ENCODE assay signal across 1 cellular context in the genomic region with DNA sequence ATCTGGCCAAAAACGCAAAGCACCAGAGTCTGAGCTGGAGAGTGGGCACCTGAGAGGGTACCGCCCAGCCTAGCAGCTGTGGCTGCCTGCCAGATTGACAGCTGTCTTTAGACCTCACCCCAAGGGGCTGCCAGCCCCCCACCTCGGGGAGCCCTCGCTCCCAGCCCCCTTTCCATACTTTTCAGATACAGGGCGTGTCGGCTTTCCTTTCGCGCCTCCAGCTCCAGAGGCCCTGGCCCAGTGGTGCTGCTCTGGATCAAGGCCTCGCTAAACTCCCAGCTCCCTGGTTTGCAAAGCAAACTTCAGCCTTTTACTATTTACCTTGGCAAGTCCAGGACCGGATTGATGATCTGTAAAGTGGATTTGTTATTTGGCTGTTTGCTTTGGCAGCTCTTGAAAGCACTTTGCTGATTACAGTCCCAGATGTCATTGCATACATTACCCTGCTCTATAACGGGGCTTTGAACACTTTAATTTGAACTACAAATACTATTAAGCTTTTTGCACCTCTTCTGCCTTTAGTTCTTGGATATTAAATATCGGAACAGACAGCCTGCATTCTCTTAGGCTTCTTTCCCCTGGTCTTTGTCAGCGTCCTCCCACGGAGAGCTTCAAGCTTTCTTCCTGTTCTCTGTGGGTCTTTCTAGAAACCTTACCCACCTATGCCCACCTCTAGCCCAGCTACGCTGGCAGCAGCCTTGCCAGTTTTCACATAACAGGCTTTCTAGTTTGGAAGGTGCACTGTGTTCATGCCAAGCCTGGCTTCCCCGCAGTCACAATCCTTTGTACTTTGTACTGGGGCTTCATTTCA.
A peak's percentile ranks its signal among the peaks of the same experiment; 100 is the strongest.
TF ChIP-seq lines count a peak whose summit lies in the region.

No MANE protein-coding gene starts in this region.

TF ChIP-seq in HepG2, 621 proteins besides CTCF, POLR2A, EP300 and RAD21 (continued from another document and continues in another):
- TF ChIP-seq, protein P1, sequence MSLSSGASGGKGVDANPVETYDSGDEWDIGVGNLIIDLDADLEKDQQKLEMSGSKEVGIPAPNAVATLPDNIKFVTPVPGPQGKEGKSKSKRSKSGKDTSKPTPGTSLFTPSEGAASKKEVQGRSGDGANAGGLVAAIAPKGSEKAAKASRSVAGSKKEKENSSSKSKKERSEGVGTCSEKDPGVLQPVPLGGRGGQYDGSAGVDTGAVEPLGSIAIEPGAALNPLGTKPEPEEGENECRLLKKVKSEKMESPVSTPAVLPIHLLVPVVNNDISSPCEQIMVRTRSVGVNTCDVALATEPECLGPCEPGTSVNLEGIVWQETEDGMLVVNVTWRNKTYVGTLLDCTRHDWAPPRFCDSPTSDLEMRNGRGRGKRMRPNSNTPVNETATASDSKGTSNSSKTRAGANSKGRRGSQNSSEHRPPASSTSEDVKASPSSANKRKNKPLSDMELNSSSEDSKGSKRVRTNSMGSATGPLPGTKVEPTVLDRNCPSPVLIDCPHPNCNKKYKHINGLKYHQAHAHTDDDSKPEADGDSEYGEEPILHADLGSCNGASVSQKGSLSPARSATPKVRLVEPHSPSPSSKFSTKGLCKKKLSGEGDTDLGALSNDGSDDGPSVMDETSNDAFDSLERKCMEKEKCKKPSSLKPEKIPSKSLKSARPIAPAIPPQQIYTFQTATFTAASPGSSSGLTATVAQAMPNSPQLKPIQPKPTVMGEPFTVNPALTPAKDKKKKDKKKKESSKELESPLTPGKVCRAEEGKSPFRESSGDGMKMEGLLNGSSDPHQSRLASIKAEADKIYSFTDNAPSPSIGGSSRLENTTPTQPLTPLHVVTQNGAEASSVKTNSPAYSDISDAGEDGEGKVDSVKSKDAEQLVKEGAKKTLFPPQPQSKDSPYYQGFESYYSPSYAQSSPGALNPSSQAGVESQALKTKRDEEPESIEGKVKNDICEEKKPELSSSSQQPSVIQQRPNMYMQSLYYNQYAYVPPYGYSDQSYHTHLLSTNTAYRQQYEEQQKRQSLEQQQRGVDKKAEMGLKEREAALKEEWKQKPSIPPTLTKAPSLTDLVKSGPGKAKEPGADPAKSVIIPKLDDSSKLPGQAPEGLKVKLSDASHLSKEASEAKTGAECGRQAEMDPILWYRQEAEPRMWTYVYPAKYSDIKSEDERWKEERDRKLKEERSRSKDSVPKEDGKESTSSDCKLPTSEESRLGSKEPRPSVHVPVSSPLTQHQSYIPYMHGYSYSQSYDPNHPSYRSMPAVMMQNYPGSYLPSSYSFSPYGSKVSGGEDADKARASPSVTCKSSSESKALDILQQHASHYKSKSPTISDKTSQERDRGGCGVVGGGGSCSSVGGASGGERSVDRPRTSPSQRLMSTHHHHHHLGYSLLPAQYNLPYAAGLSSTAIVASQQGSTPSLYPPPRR (CRISPR knock-in tag; IDR thresholded peaks at IDR 0.05; ENCODE audit: borderline replicate concordance) = peak; percentile 100
- TF ChIP-seq YEATS4 (CRISPR knock-in tag; IDR thresholded peaks at IDR 0.05; ENCODE audit: borderline replicate concordance) (peak; percentile 26; the same call in 1 of the 2 replicates), HNF4A (CRISPR knock-in tag; IDR thresholded peaks at IDR 0.05) (peak; percentile 94), TOPORS (CRISPR knock-in tag; IDR thresholded peaks at IDR 0.05) (peak; percentile 69; the same call in 1 of the 2 replicates), EHMT2 (IDR thresholded peaks at IDR 0.05; ENCODE audit: borderline replicate concordance, low read depth, low read length) (peak; percentile 57; the same call in 1 of the 2 replicates), NONO (IDR thresholded peaks at IDR 0.05) (no peak), NONO (CRISPR knock-in tag; conservative IDR thresholded peaks at IDR 0.05) (peak; percentile 89), JDP2 (CRISPR knock-in tag; IDR thresholded peaks at IDR 0.05; ENCODE audit: borderline replicate concordance) (no peak; the same call in 1 of the 2 replicates), CENPBD1 (CRISPR knock-in tag; IDR thresholded peaks at IDR 0.05; ENCODE audit: borderline replicate concordance, low read depth) (0 out of 2 replicates have a peak, but pooled peaks have one; percentile 43), ELF1 (CRISPR knock-in tag; IDR thresholded peaks at IDR 0.05) (peak; percentile 54; the same call in 1 of the 2 replicates), ZNF749 (CRISPR knock-in tag; IDR thresholded peaks at IDR 0.05; ENCODE audit: borderline replicate concordance) (peak; percentile 72; the same call in 1 of the 2 replicates), ZNF770 (CRISPR knock-in tag; IDR thresholded peaks at IDR 0.05) (peak; percentile 83; the same call in 1 of the 2 replicates), ZNF275 (CRISPR knock-in tag; IDR thresholded peaks at IDR 0.05; ENCODE audit: borderline replicate concordance) (no peak), SATB2 (CRISPR knock-in tag; IDR thresholded peaks at IDR 0.05) (no peak), SRSF1 (optimal IDR thresholded peaks at IDR 0.05; ENCODE audit: low read depth, low read length) (no peak), ZBTB4 (CRISPR knock-in tag; IDR thresholded peaks at IDR 0.05; ENCODE audit: borderline replicate concordance) (peak; percentile 24; the same call in 1 of the 2 replicates), HNRNPLL (IDR thresholded peaks at IDR 0.05; ENCODE audit: low read depth, low read length, poor library complexity, severe bottlenecking) (no peak), ZMYM4 (CRISPR knock-in tag; IDR thresholded peaks at IDR 0.05) (peak; percentile 74), NR2F1 (CRISPR knock-in tag; IDR thresholded peaks at IDR 0.05) (peak in 1 of 2 experiments; percentile 72; a peak in 1 of 4 replicates), SSRP1 (CRISPR knock-in tag; IDR thresholded peaks at IDR 0.05) (0 out of 2 replicates have a peak, but pooled peaks have one; percentile 57), ZNF496 (CRISPR knock-in tag; IDR thresholded peaks at IDR 0.05; ENCODE audit: insufficient replicate concordance) (no peak), ZNF12 (CRISPR knock-in tag; IDR thresholded peaks at IDR 0.05) (peak; percentile 82; the same call in 1 of the 2 replicates), IRF2 (CRISPR knock-in tag; IDR thresholded peaks at IDR 0.05) (peak; percentile 82; the same call in 1 of the 2 replicates)
- TF ChIP-seq, protein P2, sequence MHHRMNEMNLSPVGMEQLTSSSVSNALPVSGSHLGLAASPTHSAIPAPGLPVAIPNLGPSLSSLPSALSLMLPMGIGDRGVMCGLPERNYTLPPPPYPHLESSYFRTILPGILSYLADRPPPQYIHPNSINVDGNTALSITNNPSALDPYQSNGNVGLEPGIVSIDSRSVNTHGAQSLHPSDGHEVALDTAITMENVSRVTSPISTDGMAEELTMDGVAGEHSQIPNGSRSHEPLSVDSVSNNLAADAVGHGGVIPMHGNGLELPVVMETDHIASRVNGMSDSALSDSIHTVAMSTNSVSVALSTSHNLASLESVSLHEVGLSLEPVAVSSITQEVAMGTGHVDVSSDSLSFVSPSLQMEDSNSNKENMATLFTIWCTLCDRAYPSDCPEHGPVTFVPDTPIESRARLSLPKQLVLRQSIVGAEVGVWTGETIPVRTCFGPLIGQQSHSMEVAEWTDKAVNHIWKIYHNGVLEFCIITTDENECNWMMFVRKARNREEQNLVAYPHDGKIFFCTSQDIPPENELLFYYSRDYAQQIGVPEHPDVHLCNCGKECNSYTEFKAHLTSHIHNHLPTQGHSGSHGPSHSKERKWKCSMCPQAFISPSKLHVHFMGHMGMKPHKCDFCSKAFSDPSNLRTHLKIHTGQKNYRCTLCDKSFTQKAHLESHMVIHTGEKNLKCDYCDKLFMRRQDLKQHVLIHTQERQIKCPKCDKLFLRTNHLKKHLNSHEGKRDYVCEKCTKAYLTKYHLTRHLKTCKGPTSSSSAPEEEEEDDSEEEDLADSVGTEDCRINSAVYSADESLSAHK (CRISPR knock-in tag; IDR thresholded peaks at IDR 0.05; ENCODE audit: borderline replicate concordance) = no peak
- TF ChIP-seq, protein P3, sequence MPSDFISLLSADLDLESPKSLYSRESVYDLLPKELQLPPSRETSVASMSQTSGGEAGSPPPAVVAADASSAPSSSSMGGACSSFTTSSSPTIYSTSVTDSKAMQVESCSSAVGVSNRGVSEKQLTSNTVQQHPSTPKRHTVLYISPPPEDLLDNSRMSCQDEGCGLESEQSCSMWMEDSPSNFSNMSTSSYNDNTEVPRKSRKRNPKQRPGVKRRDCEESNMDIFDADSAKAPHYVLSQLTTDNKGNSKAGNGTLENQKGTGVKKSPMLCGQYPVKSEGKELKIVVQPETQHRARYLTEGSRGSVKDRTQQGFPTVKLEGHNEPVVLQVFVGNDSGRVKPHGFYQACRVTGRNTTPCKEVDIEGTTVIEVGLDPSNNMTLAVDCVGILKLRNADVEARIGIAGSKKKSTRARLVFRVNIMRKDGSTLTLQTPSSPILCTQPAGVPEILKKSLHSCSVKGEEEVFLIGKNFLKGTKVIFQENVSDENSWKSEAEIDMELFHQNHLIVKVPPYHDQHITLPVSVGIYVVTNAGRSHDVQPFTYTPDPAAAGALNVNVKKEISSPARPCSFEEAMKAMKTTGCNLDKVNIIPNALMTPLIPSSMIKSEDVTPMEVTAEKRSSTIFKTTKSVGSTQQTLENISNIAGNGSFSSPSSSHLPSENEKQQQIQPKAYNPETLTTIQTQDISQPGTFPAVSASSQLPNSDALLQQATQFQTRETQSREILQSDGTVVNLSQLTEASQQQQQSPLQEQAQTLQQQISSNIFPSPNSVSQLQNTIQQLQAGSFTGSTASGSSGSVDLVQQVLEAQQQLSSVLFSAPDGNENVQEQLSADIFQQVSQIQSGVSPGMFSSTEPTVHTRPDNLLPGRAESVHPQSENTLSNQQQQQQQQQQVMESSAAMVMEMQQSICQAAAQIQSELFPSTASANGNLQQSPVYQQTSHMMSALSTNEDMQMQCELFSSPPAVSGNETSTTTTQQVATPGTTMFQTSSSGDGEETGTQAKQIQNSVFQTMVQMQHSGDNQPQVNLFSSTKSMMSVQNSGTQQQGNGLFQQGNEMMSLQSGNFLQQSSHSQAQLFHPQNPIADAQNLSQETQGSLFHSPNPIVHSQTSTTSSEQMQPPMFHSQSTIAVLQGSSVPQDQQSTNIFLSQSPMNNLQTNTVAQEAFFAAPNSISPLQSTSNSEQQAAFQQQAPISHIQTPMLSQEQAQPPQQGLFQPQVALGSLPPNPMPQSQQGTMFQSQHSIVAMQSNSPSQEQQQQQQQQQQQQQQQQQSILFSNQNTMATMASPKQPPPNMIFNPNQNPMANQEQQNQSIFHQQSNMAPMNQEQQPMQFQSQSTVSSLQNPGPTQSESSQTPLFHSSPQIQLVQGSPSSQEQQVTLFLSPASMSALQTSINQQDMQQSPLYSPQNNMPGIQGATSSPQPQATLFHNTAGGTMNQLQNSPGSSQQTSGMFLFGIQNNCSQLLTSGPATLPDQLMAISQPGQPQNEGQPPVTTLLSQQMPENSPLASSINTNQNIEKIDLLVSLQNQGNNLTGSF (CRISPR knock-in tag; IDR thresholded peaks at IDR 0.05) = no peak
- TF ChIP-seq, protein P4, sequence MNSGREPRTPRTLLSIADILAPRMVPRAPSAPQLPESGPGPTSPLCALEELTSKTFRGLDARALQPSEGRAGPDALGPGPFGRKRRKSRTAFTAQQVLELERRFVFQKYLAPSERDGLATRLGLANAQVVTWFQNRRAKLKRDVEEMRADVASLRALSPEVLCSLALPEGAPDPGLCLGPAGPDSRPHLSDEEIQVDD (CRISPR knock-in tag; IDR thresholded peaks at IDR 0.05; ENCODE audit: borderline replicate concordance) = no peak
- TF ChIP-seq, protein P5, sequence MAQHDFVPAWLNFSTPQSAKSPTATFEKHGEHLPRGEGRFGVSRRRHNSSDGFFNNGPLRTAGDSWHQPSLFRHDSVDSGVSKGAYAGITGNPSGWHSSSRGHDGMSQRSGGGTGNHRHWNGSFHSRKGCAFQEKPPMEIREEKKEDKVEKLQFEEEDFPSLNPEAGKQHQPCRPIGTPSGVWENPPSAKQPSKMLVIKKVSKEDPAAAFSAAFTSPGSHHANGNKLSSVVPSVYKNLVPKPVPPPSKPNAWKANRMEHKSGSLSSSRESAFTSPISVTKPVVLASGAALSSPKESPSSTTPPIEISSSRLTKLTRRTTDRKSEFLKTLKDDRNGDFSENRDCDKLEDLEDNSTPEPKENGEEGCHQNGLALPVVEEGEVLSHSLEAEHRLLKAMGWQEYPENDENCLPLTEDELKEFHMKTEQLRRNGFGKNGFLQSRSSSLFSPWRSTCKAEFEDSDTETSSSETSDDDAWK (CRISPR knock-in tag; IDR thresholded peaks at IDR 0.05) = no peak
